In the genomic region with DNA sequence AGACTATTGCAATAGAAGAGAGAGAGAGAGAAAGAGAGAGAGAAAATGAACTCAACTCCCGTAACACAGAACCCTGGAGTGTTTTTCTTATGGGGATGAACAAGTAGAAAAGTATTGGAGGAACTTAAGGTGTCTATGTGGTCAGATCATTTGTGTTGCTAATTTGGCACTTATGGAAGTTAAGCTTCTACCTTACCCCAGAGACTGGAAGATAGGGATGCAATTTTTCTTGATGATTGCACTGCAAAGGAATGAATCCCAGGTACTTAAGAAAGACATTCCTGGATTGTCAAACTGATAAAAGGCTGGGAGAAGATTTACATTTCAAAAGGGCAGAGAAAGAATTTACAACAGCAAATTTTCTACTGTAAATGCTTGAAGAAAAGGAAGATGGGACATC, we compare ENCODE assay signal across 19 cellular contexts.
"Had no signal": no experiment of that assay in that cellular context is flagged by ENCODE, and none has a peak within 500 bp of the region (broad histone marks: within the 10 kb centered on the region; RNA-seq: fewer than 3 reads in every experiment).

No MANE protein-coding gene starts in this region.

- H3K4me3 Mint-ChIP-seq: activated naive CD4-positive, alpha-beta T cell treated with anti-CD3 and anti-CD28 coated beads for 36 hours; stimulated activated naive CD8-positive, alpha-beta T cell treated with anti-CD3 and anti-CD28 coated beads, Interleukin-15, Interleukin-2, amounts not matched to agents 100 ng/mL and 50 ng/mL, for 24 hours; T-helper 17 cell had no signal

- H3K27ac Mint-ChIP-seq: activated naive CD4-positive, alpha-beta T cell treated with anti-CD3 and anti-CD28 coated beads for 36 hours; stimulated activated naive CD8-positive, alpha-beta T cell treated with anti-CD3 and anti-CD28 coated beads, Interleukin-15, Interleukin-2, amounts not matched to agents 100 ng/mL and 50 ng/mL, for 24 hours; T-helper 17 cell had no signal

- H3K27ac ChIP-seq: body of pancreas, cardiac muscle cell, epithelial cell of prostate, heart left ventricle, right lobe of liver, skin epidermis, tibial artery had no signal

- H3K36me3 ChIP-seq: cardiac muscle cell, heart left ventricle, right lobe of liver, tibial artery had no signal

- H3K4me1 Mint-ChIP-seq: T-helper 17 cell had no signal

- H3K4me1 ChIP-seq: body of pancreas, heart left ventricle, right lobe of liver, tibial artery had no signal

- DNase-seq: activated CD4-positive, alpha-beta T cell treated with anti-CD3 and anti-CD28 coated beads for 4 hours; activated CD4-positive, alpha-beta T cell treated with anti-CD3 and anti-CD28 coated beads, Interleukin-2, amount 50 U/mL, for 48 hours; activated CD4-positive, CD25-positive, alpha-beta regulatory T cell; activated CD8-positive, alpha-beta memory T cell treated with anti-CD3 and anti-CD28 coated beads, Interleukin-2, amount 50 U/mL, for 48 hours; activated naive CD4-positive, alpha-beta T cell treated with anti-CD3 and anti-CD28 coated beads for 36 hours; activated T-cell treated with anti-CD3 and anti-CD28 coated beads, Interleukin-2, amount 50 U/mL, for 48 hours; body of pancreas; cortex of kidney; heart left ventricle; left cardiac atrium; occipital lobe; right lobe of liver; stimulated activated CD4-positive, alpha-beta T cell treated with anti-CD3 and anti-CD28 coated beads, Interleukin-1b, Interleukin-23, amount 100 ng/mL, for 48 hours; T-helper 17 cell; tibial artery had no signal

- ATAC-seq: body of pancreas, heart left ventricle, left cardiac atrium, right lobe of liver, T-helper 17 cell had no signal

- H3K4me3 ChIP-seq: body of pancreas, cardiac muscle cell, heart left ventricle, right lobe of liver, skin epidermis, tibial artery had no signal

- H3K9me3 ChIP-seq: body of pancreas, heart left ventricle, right lobe of liver, tibial artery had no signal

- H3K27me3 ChIP-seq: body of pancreas, cardiac muscle cell, right lobe of liver, tibial artery had no signal
